8 cellular contexts compared by ENCODE assay signal in genomic region chr5:136133416-136134383, GRCh38. TPM values are rescaled to one million over a fixed set of nuclear protein-coding genes. Genes with fewer than 3 reads are reported as not detected.
DNase-seq lines count a peak whose midpoint lies in the region; ATAC-seq and TF ChIP-seq lines count a peak whose summit lies in the region.

No MANE protein-coding gene starts in this region.

- H4K8ac ChIP-seq in neuronal stem cell (ENCODE audit: low read depth, low read length) = no peak overlapping the region

- peak overlapping the region; percentile 60 for H3K4me2 ChIP-seq in neuronal stem cell (ENCODE audit: insufficient read depth, low read length, poor library complexity, severe bottlenecking)

- H2BK15ac ChIP-seq in neuronal stem cell (ENCODE audit: low read length) = no peak overlapping the region

- no peak overlapping the region for H2BK120ac ChIP-seq in neuronal stem cell (ENCODE audit: low read depth, low read length)

- no peak overlapping the region for H2AK5ac ChIP-seq in neuronal stem cell (ENCODE audit: low read depth, low read length)

- H2BK5ac ChIP-seq in neuronal stem cell (ENCODE audit: low read length) = no peak overlapping the region

- H3K4me3 Mint-ChIP-seq in activated naive CD8-positive, alpha-beta T cell treated with anti-CD3 and anti-CD28 coated beads, Interleukin-2, amount 10 ng/mL, durations not matched to agents 7 days and 5 days = peak overlapping the region; percentile 94
- H3K4me3 Mint-ChIP-seq in glutamatergic neuron (ENCODE audit: unreplicated experiment) = peak overlapping the region; percentile 96

- DNase-seq in NOMO-1 (lab: John Stamatoyannopoulos, UW; ENCODE audit: unreplicated experiment in 2 of 2) (peak; percentile 27 to 29), NOMO-1 treated with dmso at 0.1 percent for 144 hours (lab: John Stamatoyannopoulos, UW; ENCODE audit: unreplicated experiment) (no peak), HFF-Myc (ENCODE audit: extremely low read depth, low read depth) (no peak), NCI-H345 treated with DMSO at 0.1 percent for 48 hours (lab: John Stamatoyannopoulos, UW; ENCODE audit: unreplicated experiment) (peak; percentile 49), glutamatergic neuron (peak; percentile 27), neuronal stem cell (ENCODE audit: low spot score) (peak; percentile 32)
- DNase-seq in activated naive CD8-positive, alpha-beta T cell treated with anti-CD3 and anti-CD28 coated beads, Interleukin-2, amount 10 ng/mL, durations not matched to agents 7 days and 5 days = peak; percentile 33
- DNase-seq in activated CD4-positive, CD25-positive, alpha-beta regulatory T cell treated with anti-CD3 and anti-CD28 coated beads, Interleukin-2, amount 50 U/mL, for 72 hours = no peak

- H3K4me1 Mint-ChIP-seq in activated naive CD8-positive, alpha-beta T cell treated with anti-CD3 and anti-CD28 coated beads, Interleukin-2, amount 10 ng/mL, durations not matched to agents 7 days and 5 days = peaks cover 18% of the 10 kb centered on the region
- H3K4me1 Mint-ChIP-seq in glutamatergic neuron (ENCODE audit: low read depth, unreplicated experiment) = peaks cover 30% of the 10 kb centered on the region

- ATAC-seq in activated naive CD8-positive, alpha-beta T cell treated with anti-CD3 and anti-CD28 coated beads, Interleukin-2, amount 10 ng/mL, durations not matched to agents 7 days and 5 days (ENCODE audit: low read depth) = peak; percentile 5

- peak overlapping the region; percentile 90 for H2AFZ ChIP-seq in neuronal stem cell (ENCODE audit: low read length)

- peaks cover 44% of the 10 kb centered on the region for H3K27me3 Mint-ChIP-seq in activated naive CD8-positive, alpha-beta T cell treated with anti-CD3 and anti-CD28 coated beads, Interleukin-2, amount 10 ng/mL, durations not matched to agents 7 days and 5 days
- H3K27me3 Mint-ChIP-seq in glutamatergic neuron (ENCODE audit: unreplicated experiment) = peaks cover 4% of the 10 kb centered on the region

- no peak overlapping the region for H2BK12ac ChIP-seq in neuronal stem cell (ENCODE audit: low read length)

- H3K27ac Mint-ChIP-seq in activated naive CD8-positive, alpha-beta T cell treated with anti-CD3 and anti-CD28 coated beads, Interleukin-2, amount 10 ng/mL, durations not matched to agents 7 days and 5 days = peak overlapping the region; percentile 45
- peak overlapping the region; percentile 76 for H3K27ac Mint-ChIP-seq in glutamatergic neuron (ENCODE audit: unreplicated experiment)

- H3K9me3 Mint-ChIP-seq in activated naive CD8-positive, alpha-beta T cell treated with anti-CD3 and anti-CD28 coated beads, Interleukin-2, amount 10 ng/mL, durations not matched to agents 7 days and 5 days = no peaks in the 10 kb centered on the region
- peaks cover 9% of the 10 kb centered on the region for H3K9me3 Mint-ChIP-seq in glutamatergic neuron (ENCODE audit: unreplicated experiment)

- no peak overlapping the region for H3K18ac ChIP-seq in neuronal stem cell (ENCODE audit: low read length)

- peaks cover 4 to 5% of the 10 kb centered on the region in 2 donors for H3K4me1 ChIP-seq in neuronal stem cell (ENCODE audit: control insufficient read depth in 2 of 2, insufficient read depth in 1 of 2, low read depth in 1 of 2, low read length in 2 of 2)

- POLR2A ChIA-PET in activated naive CD8-positive, alpha-beta T cell treated with anti-CD3 and anti-CD28 coated beads, Interleukin-2, amount 10 ng/mL, durations not matched to agents 7 days and 5 days (lab: Charles Lee) = interaction anchor here (0.7 kb wide), 1 partner anchor 15 kb away, joined by 3 read pairs; no protein-coding TSS in a partner anchor

- no CpG with 5 or more reads among the region's 25 CpGs for whole genome bisulfite sequencing in neuronal stem cell (ENCODE audit: extremely low coverage in 2 of 2, insufficient read length in 2 of 2, insufficient replicate concordance in 1 of 2), 2 donors

- no peaks in the 10 kb centered on the region for H3K27me3 ChIP-seq in neuronal stem cell (ENCODE audit: control insufficient read depth in 3 of 3, insufficient read depth in 3 of 3, low read depth in 1 of 3, low read length in 3 of 3)

- H3K36me3 ChIP-seq in neuronal stem cell (replicated peaks in 1 of 2; ENCODE audit: control insufficient read depth in 2 of 2, insufficient read depth in 2 of 2, low read length in 2 of 2) = peaks cover 0 to 27% of the 10 kb centered on the region in 2 donors

- peak overlapping the region; percentile 95 for H3K9ac ChIP-seq in neuronal stem cell (ENCODE audit: low read depth, low read length, poor library complexity)

- peak overlapping the region; percentile 91 for H3K4me3 ChIP-seq in HFF-Myc (replicated peaks; ENCODE audit: low read depth, low read length)
- peak overlapping the region; percentile 93 to 95 for H3K4me3 ChIP-seq in neuronal stem cell (ENCODE audit: low read length in 2 of 2)

- H3K27ac ChIP-seq in neuronal stem cell (replicated peaks; ENCODE audit: low read length) = peak overlapping the region; percentile 66

- peak overlapping the region; percentile 83 for H3K23ac ChIP-seq in neuronal stem cell (ENCODE audit: low read depth, low read length, poor library complexity)

- no peaks in the 10 kb centered on the region for H3K36me3 Mint-ChIP-seq in activated naive CD8-positive, alpha-beta T cell treated with anti-CD3 and anti-CD28 coated beads, Interleukin-2, amount 10 ng/mL, durations not matched to agents 7 days and 5 days
- no peaks in the 10 kb centered on the region for H3K36me3 Mint-ChIP-seq in glutamatergic neuron (ENCODE audit: unreplicated experiment)

- no peak overlapping the region for H4K91ac ChIP-seq in neuronal stem cell (ENCODE audit: low read depth, low read length, poor library complexity)

- H3K79me1 ChIP-seq in neuronal stem cell (ENCODE audit: low read depth, low read length) = no peaks in the 10 kb centered on the region

- no peak overlapping the region for H3K14ac ChIP-seq in neuronal stem cell (ENCODE audit: low read length)

- no peak for TF ChIP-seq CTCF in HFF-Myc (IDR thresholded peaks at IDR 0.05; ENCODE audit: low read depth, low read length, missing control alignments)
- no peak for TF ChIP-seq CTCF in glutamatergic neuron (IDR thresholded peaks at IDR 0.05; ENCODE audit: partially characterized antibody, unreplicated experiment)

- no peak overlapping the region for H3K4ac ChIP-seq in neuronal stem cell (ENCODE audit: low read length)

- peaks cover 0 to 14% of the 10 kb centered on the region in 2 donors for H3K9me3 ChIP-seq in neuronal stem cell (replicated peaks in 1 of 2; ENCODE audit: control insufficient read depth in 2 of 2, insufficient read depth in 1 of 2, low read depth in 1 of 2, low read length in 2 of 2)

RNA-seq across cellular contexts. Expression of gene SMAD5, which starts 1.1 kb away (rescaled TPM):
- 10 to 100 TPM; 22.9 to 29.6 TPM for total RNA-seq in activated naive CD8-positive, alpha-beta T cell treated with anti-CD3 and anti-CD28 coated beads, Interleukin-2, amount 10 ng/mL, durations not matched to agents 7 days and 5 days
- total RNA-seq in glutamatergic neuron (ENCODE audit: unreplicated experiment) = 36.9 TPM
- polyA plus RNA-seq in neuronal stem cell (2013, experiment 1 of 2) = 29.6 TPM
- polyA plus RNA-seq in neuronal stem cell (2013, experiment 2 of 2) = 30.0 TPM

RNA-seq across cellular contexts. Expression of gene SMIM32, which starts 59.3 kb away (rescaled TPM):
- total RNA-seq in activated naive CD8-positive, alpha-beta T cell treated with anti-CD3 and anti-CD28 coated beads, Interleukin-2, amount 10 ng/mL, durations not matched to agents 7 days and 5 days = not detected
- not detected for total RNA-seq in glutamatergic neuron (ENCODE audit: unreplicated experiment)
- polyA plus RNA-seq in neuronal stem cell (2013, experiment 1 of 2) = not detected
- 0.07 TPM for polyA plus RNA-seq in neuronal stem cell (2013, experiment 2 of 2)

Comparison
In these comparisons a context has a peak if more than half of its experiments do, and no peak if none do; other contexts are left out.
1. DNase-seq: peak in NOMO-1 (2 of 2), NCI-H345 treated with DMSO at 0.1 percent for 48 hours (single experiment), activated naive CD8-positive, alpha-beta T cell treated with anti-CD3 and anti-CD28 coated beads, Interleukin-2, amount 10 ng/mL, durations not matched to agents 7 days and 5 days (single experiment), glutamatergic neuron (single experiment) and neuronal stem cell (single experiment); none in NOMO-1 treated with dmso at 0.1 percent for 144 hours (single experiment), HFF-Myc (single experiment) and activated CD4-positive, CD25-positive, alpha-beta regulatory T cell treated with anti-CD3 and anti-CD28 coated beads, Interleukin-2, amount 50 U/mL, for 72 hours (single experiment).